Comparison of ENCODE assay signal across 8 cellular contexts in the genomic region with DNA sequence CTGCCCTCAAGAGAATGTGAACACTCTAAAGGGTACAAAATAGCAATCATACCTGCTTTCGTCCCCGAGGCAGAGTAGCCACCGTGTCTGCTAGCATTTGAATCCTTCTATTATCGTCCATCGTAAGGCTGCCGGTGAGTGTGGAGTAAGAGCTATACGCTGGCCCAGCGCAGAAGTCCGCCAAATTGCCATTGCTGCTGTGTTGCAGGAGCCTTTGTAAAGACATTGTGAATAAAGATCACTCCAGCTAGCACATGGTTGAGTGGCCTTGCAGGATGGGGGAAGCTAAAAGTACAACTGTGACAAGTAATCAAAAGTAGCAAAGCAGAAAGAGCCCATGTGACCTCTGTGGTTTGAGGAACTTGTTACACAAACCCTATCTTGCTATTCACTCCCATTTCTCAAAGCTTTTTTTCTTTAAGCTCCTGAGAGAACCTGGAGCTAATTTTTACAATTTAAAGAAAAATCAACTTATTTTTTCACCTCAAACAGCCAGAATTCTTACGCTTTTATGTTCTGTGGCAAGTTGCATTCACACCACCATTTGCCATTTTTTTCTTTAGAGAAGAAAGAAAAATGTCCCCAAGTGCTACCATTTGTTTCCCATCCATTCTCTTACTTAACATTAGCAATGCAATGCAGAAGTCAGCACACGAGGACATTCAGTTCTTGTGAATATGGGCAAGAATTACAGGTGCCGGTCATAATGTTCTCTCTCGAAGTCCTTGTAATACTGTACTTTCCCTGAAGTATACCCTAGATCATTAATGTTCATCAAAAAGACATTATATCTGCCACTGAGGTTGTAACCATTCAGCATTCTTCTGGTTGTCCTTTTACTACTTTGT. TPM values are rescaled to one million over a fixed set of nuclear protein-coding genes. Genes with fewer than 3 reads are reported as not detected.
A peak's percentile ranks its signal among the peaks of the same experiment; 100 is the strongest.
DNase-seq lines count a peak whose midpoint lies in the region; ATAC-seq, FAIRE-seq and TF ChIP-seq lines count a peak whose summit lies in the region.

Gene CYTIP (minus strand): TSS at position 295 of the 848 bp plus-strand sequence. CDS start 69 bp downstream, at position 226.

- CTCF ChIA-PET in activated naive CD4-positive, alpha-beta T cell treated with anti-CD3 and anti-CD28 coated beads for 36 hours (lab: Charles Lee), result interaction anchor here (0.7 to 2.0 kb wide), 11 partner anchors 8 to 108 kb away, joined by 3 to 20 read pairs (median 4); no protein-coding TSS in a partner anchor

- peak; percentile 94 for TF ChIP-seq POLR2A in GM18505 (IDR thresholded peaks at IDR 0.05; ENCODE audit: borderline replicate concordance, extremely low read depth, insufficient read depth, insufficient read length)

- FAIRE-seq in D721Med (lab: Jason Lieb, UNC), result no peak

- no peak for TF ChIP-seq CTCF in D721Med (IDR thresholded peaks at IDR 0.05; ENCODE audit: insufficient read depth, missing control alignments)

- H3K9me3 ChIP-seq in muscle layer of duodenum (ENCODE audit: control insufficient read depth in 1 of 2, low read length in 2 of 2) (no peaks in the 10 kb centered on the region), aorta (ENCODE audit: control insufficient read depth, low read length) (no peaks in the 10 kb centered on the region)

- H3K36me3 ChIP-seq in muscle layer of duodenum (ENCODE audit: control insufficient read depth in 1 of 2, insufficient read depth in 2 of 2, low read length in 2 of 2) (no peaks in the 10 kb centered on the region), aorta (ENCODE audit: control insufficient read depth in 1 of 2, insufficient read depth in 2 of 2, low read length in 1 of 2) (no peaks in the 10 kb centered on the region)

- peak within 1 kb of the TSS; percentile 91 for H3K27ac ChIP-seq in muscle layer of duodenum (ENCODE audit: low read length)
- no peak within 1 kb of the TSS for H3K27ac ChIP-seq in aorta (ENCODE audit: low read depth in 1 of 2, low read length in 2 of 2)

- no peaks in the 10 kb centered on the region for H3K27me3 ChIP-seq in muscle layer of duodenum (ENCODE audit: low read depth, low read length)
- no peaks in the 10 kb centered on the region for H3K27me3 ChIP-seq in aorta (ENCODE audit: control insufficient read depth in 1 of 2, insufficient read depth in 2 of 2, low read length in 1 of 2)

- WGBS in aorta, 2 donors, result 86 to 89% methylated on average over 13 of the region's 13 CpGs

- ATAC-seq in GM18505 (IDR thresholded peaks at IDR 0.05; ENCODE audit: unreplicated experiment), result peak; percentile 57
- peak; percentile 47 for ATAC-seq in HG02642 (IDR thresholded peaks at IDR 0.05; ENCODE audit: poor library complexity, unreplicated experiment)
- ATAC-seq in aorta (ENCODE audit: low FRiP score), result peak; percentile 63

- peak within 1 kb of the TSS; percentile 97 for H3K4me3 Mint-ChIP-seq in activated naive CD4-positive, alpha-beta T cell treated with anti-CD3 and anti-CD28 coated beads for 36 hours

- peaks cover 59% of the 10 kb centered on the region for H3K36me3 Mint-ChIP-seq in activated naive CD4-positive, alpha-beta T cell treated with anti-CD3 and anti-CD28 coated beads for 36 hours (ENCODE audit: low read depth)

- intact Hi-C loops in activated naive CD4-positive, alpha-beta T cell treated with anti-CD3 and anti-CD28 coated beads for 36 hours (cut with micrococcal nuclease), result loop anchor here (1.0 to 5.0 kb wide), 8 partner anchors 8 to 1112 kb away; partner anchors contain the start of gene NR4A2
- intact Hi-C loops in aorta (cut with DNase I), result no loop called here

- H3K4me1 ChIP-seq in muscle layer of duodenum (ENCODE audit: control insufficient read depth in 1 of 2, insufficient read depth in 2 of 2, low read length in 2 of 2), result no peaks in the 10 kb centered on the region
- peaks cover 0 to 4% of the 10 kb centered on the region in 2 donors for H3K4me1 ChIP-seq in aorta (ENCODE audit: control insufficient read depth in 1 of 2, insufficient read depth in 2 of 2, low read length in 2 of 2)

- H3K4me3 ChIP-seq in muscle layer of duodenum (ENCODE audit: low read depth in 1 of 2, low read length in 2 of 2), result peak within 1 kb of the TSS; percentile 40 to 54
- no peak within 1 kb of the TSS for H3K4me3 ChIP-seq in aorta (ENCODE audit: low read length in 2 of 2)

- DNase-seq in NOMO-1 treated with DMSO at 0.1 percent for 48 hours (lab: John Stamatoyannopoulos, UW; ENCODE audit: unreplicated experiment), result peak; percentile 65
- peak; percentile 84 for DNase-seq in activated naive CD4-positive, alpha-beta T cell treated with anti-CD3 and anti-CD28 coated beads for 36 hours
- no peak for DNase-seq in aorta
- DNase-seq in D721Med (ENCODE audit: insufficient read length, low spot score), result no peak
- DNase-seq in DMS 273 treated with DMSO at 0.1 percent for 48 hours (lab: John Stamatoyannopoulos, UW), result no peak

- no peaks in the 10 kb centered on the region for H3K9me3 Mint-ChIP-seq in activated naive CD4-positive, alpha-beta T cell treated with anti-CD3 and anti-CD28 coated beads for 36 hours

- peaks cover 40% of the 10 kb centered on the region for H3K4me1 Mint-ChIP-seq in activated naive CD4-positive, alpha-beta T cell treated with anti-CD3 and anti-CD28 coated beads for 36 hours (ENCODE audit: low read depth)

- H3K27ac Mint-ChIP-seq in activated naive CD4-positive, alpha-beta T cell treated with anti-CD3 and anti-CD28 coated beads for 36 hours, result peak within 1 kb of the TSS; percentile 100

- no peaks in the 10 kb centered on the region for H3K27me3 Mint-ChIP-seq in activated naive CD4-positive, alpha-beta T cell treated with anti-CD3 and anti-CD28 coated beads for 36 hours (ENCODE audit: low read depth)

RNA-seq across cellular contexts. Expression of gene CYTIP, which starts in this region (rescaled TPM):
- total RNA-seq in activated naive CD4-positive, alpha-beta T cell treated with anti-CD3 and anti-CD28 coated beads for 36 hours, result 100 to 1,000 TPM; 599 to 610 TPM
- total RNA-seq in aorta, result 10 to 100 TPM in 1 of 2 donors, 1 to 10 TPM in 1; 10.0 to 21.1 TPM
- 1 to 10 TPM in 1 of 2 donors, under 1 TPM in 1; 1.00 to 5.0 TPM for polyA plus RNA-seq in aorta

Comparison
In these comparisons a context has a peak if more than half of its experiments do, and no peak if none do; other contexts are left out.
1. RNA of gene CYTIP (total RNA-seq): 599 to 610 TPM in activated naive CD4-positive, alpha-beta T cell treated with anti-CD3 and anti-CD28 coated beads for 36 hours; 10.0 to 21.1 TPM in aorta; every median in the first group is over 10 times any median in the second.
2. DNase-seq: peak in NOMO-1 treated with DMSO at 0.1 percent for 48 hours (single experiment) and activated naive CD4-positive, alpha-beta T cell treated with anti-CD3 and anti-CD28 coated beads for 36 hours (single experiment); none in aorta (0 of 2), D721Med (single experiment) and DMS 273 treated with DMSO at 0.1 percent for 48 hours (single experiment).
3. H3K4me3 ChIP-seq: peak in muscle layer of duodenum (2 of 2); none in aorta (0 of 2).
4. Peak in every context shown above with its lines, with median percentiles within 50 percentile points of each other: ATAC-seq.